ENCODE assay signal across 8 cellular contexts in the genomic region with DNA sequence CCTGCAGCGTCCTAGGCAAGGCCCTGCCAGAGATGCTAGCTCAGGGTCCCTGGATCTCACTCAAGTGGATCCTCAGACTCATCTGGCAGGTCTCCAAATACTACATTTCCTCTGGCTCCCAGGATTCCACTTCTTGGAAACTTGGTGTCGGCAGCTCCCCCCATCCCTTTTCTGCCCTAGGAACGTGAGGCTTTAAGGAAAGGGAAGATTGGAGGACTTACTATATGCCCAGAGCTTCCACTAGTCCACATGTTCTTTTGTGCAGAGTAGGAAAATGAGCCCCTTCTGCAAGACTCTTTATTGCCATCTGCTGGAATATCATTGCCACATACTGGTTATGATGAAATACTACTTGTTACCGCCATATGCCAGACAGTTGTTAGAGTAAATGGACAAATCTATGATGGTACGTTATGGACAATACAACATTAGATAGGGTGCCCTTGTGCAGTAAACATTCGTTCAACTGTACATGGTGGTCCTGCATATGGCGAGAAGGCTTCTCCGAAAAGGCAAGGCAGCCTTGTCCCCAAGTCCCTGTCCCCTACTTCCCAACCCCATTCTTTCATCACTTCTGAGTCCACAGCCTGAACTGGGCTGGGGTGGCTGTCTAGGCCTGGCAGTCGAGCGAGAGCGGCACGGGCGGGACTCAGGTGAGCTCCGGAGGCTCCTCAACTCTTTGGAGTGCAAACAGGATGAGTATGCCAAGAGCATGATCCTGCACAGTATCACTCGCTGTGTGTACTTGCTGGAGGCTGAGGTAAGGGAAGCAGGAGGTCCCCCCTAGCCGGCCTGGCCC. TPM values are rescaled to one million over a fixed set of nuclear protein-coding genes. Genes with fewer than 3 reads are reported as not detected.
A peak's percentile ranks its signal among the peaks of the same experiment; 100 is the strongest.
DNase-seq lines count a peak whose midpoint lies in the region; ATAC-seq and TF ChIP-seq lines count a peak whose summit lies in the region.

No MANE protein-coding gene starts in this region.

- CTCF ChIA-PET in AG04450 (lab: Charles Lee) = interaction anchor here (0.6 to 7.6 kb wide), 35 partner anchors 10 to 357 kb away, joined by 3 to 143 read pairs (median 6); no protein-coding TSS in a partner anchor

- peaks cover 22% of the 10 kb centered on the region for H3K4me1 ChIP-seq in mucosa of descending colon (ENCODE audit: low read depth)

- no peaks in the 10 kb centered on the region for H3K36me3 ChIP-seq in mucosa of descending colon (ENCODE audit: low read depth)

- ATAC-seq in SK-N-SH treated with all-trans-retinoic acid at 6 μM for 48 hours (peak; percentile 92), mucosa of descending colon (peak; percentile 76), HG03280 (IDR thresholded peaks at IDR 0.05; ENCODE audit: unreplicated experiment) (no peak)

- H3K4me3 ChIP-seq in AG04450 (ENCODE audit: low read depth, low read length) (no peak overlapping the region), dorsolateral prefrontal cortex (no peak overlapping the region), mucosa of descending colon (no peak overlapping the region)

- POLR2A ChIA-PET in AG04450 (lab: Yijun Ruan, JAX) = interaction anchor here (0.6 kb wide), 2 partner anchors 130 to 247 kb away, joined by 3 to 6 read pairs; no protein-coding TSS in a partner anchor

- peak; percentile 91 for TF ChIP-seq CTCF in AG04450 (IDR thresholded peaks at IDR 0.05; ENCODE audit: low read depth, low read length)
- peak; percentile 65 for TF ChIP-seq CTCF in GM12874 (IDR thresholded peaks at IDR 0.05; ENCODE audit: insufficient read depth, low read depth, low read length)
- TF ChIP-seq CTCF in dorsolateral prefrontal cortex (IDR thresholded peaks at IDR 0.05 in 54 of 56, conservative IDR thresholded peaks at IDR 0.05 in 2 of 56; ENCODE audit: low read depth in 1 of 56, partially characterized antibody in 56 of 56) = peak; percentile 73 to 98 (median 95)
- TF ChIP-seq CTCF in mucosa of descending colon (IDR thresholded peaks at IDR 0.05) = peak; percentile 83

- H3K27ac ChIP-seq in AG04450 (ENCODE audit: low read depth, low read length) (no peak overlapping the region), dorsolateral prefrontal cortex (peak overlapping the region in 10 of 59 donors; percentile 11 to 100 (median 34))

- DNase-seq in AG04450 (ENCODE audit: low read depth, low spot score) (peak; percentile 77), NCI-H146 (lab: John Stamatoyannopoulos, UW) (peak; percentile 70), dorsolateral prefrontal cortex (peak in 1 of 10 donors; percentile 9), mucosa of descending colon (peak in 1 of 3 donors; percentile 37)
- DNase-seq in stimulated activated CD4-positive, alpha-beta T cell treated with anti-CD3 and anti-CD28 coated beads, Interleukin-1b, Interleukin-23, amount 100 ng/mL, for 48 hours = no peak

- intact Hi-C loops in dorsolateral prefrontal cortex (cut with DNase I) (loop anchor here (1.0 to 10.0 kb wide), 7 partner anchors 155 to 443 kb away; a partner anchor contains a TSS), mucosa of descending colon (cut with DNase I, micrococcal nuclease) (loop anchor here (2.0 to 5.0 kb wide), 4 partner anchors 50 to 215 kb away; a partner anchor contains a TSS)

- H3K9me3 ChIP-seq in AG04450 (ENCODE audit: control insufficient read depth, insufficient read depth, low read length) (no peaks in the 10 kb centered on the region), mucosa of descending colon (no peaks in the 10 kb centered on the region)

- H3K27me3 ChIP-seq in AG04450 (ENCODE audit: control insufficient read depth, insufficient read depth, low read length) = peaks cover 4% of the 10 kb centered on the region
- H3K27me3 ChIP-seq in dorsolateral prefrontal cortex = no peaks in the 10 kb centered on the region

TF ChIP-seq in SK-N-SH treated with all-trans-retinoic acid at 6 μM for 48 hours, 23 proteins besides CTCF, POLR2A, EP300 and RAD21:
- TF ChIP-seq RARB (CRISPR knock-in tag; IDR thresholded peaks at IDR 0.05) (no peak), TCF4 (CRISPR knock-in tag; IDR thresholded peaks at IDR 0.05; ENCODE audit: borderline replicate concordance) (no peak), CSDC2 (CRISPR knock-in tag; IDR thresholded peaks at IDR 0.05) (no peak), ZFP30 (CRISPR knock-in tag; IDR thresholded peaks at IDR 0.05) (no peak), ESRRG (CRISPR knock-in tag; IDR thresholded peaks at IDR 0.05) (no peak), PPARA (CRISPR knock-in tag; IDR thresholded peaks at IDR 0.05; ENCODE audit: borderline replicate concordance) (no peak), BACH2 (CRISPR knock-in tag; IDR thresholded peaks at IDR 0.05; ENCODE audit: borderline replicate concordance) (no peak), ISL1 (CRISPR knock-in tag; IDR thresholded peaks at IDR 0.05) (no peak), TOX (CRISPR knock-in tag; IDR thresholded peaks at IDR 0.05; ENCODE audit: borderline replicate concordance) (no peak), ZFP3 (CRISPR knock-in tag; IDR thresholded peaks at IDR 0.05) (no peak)
- TF ChIP-seq, protein P1, sequence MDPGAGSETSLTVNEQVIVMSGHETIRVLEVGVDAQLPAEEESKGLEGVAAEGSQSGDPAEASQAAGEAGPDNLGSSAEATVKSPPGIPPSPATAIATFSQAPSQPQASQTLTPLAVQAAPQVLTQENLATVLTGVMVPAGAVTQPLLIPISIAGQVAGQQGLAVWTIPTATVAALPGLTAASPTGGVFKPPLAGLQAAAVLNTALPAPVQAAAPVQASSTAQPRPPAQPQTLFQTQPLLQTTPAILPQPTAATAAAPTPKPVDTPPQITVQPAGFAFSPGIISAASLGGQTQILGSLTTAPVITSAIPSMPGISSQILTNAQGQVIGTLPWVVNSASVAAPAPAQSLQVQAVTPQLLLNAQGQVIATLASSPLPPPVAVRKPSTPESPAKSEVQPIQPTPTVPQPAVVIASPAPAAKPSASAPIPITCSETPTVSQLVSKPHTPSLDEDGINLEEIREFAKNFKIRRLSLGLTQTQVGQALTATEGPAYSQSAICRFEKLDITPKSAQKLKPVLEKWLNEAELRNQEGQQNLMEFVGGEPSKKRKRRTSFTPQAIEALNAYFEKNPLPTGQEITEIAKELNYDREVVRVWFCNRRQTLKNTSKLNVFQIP (CRISPR knock-in tag; IDR thresholded peaks at IDR 0.05; ENCODE audit: borderline replicate concordance, low read depth) = no peak
- TF ChIP-seq, protein P2, sequence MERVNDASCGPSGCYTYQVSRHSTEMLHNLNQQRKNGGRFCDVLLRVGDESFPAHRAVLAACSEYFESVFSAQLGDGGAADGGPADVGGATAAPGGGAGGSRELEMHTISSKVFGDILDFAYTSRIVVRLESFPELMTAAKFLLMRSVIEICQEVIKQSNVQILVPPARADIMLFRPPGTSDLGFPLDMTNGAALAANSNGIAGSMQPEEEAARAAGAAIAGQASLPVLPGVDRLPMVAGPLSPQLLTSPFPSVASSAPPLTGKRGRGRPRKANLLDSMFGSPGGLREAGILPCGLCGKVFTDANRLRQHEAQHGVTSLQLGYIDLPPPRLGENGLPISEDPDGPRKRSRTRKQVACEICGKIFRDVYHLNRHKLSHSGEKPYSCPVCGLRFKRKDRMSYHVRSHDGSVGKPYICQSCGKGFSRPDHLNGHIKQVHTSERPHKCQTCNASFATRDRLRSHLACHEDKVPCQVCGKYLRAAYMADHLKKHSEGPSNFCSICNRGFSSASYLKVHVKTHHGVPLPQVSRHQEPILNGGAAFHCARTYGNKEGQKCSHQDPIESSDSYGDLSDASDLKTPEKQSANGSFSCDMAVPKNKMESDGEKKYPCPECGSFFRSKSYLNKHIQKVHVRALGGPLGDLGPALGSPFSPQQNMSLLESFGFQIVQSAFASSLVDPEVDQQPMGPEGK (CRISPR knock-in tag; IDR thresholded peaks at IDR 0.05; ENCODE audit: borderline replicate concordance) = no peak
- TF ChIP-seq, protein P3, sequence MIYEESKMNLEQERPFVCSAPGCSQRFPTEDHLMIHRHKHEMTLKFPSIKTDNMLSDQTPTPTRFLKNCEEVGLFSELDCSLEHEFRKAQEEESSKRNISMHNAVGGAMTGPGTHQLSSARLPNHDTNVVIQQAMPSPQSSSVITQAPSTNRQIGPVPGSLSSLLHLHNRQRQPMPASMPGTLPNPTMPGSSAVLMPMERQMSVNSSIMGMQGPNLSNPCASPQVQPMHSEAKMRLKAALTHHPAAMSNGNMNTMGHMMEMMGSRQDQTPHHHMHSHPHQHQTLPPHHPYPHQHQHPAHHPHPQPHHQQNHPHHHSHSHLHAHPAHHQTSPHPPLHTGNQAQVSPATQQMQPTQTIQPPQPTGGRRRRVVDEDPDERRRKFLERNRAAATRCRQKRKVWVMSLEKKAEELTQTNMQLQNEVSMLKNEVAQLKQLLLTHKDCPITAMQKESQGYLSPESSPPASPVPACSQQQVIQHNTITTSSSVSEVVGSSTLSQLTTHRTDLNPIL (CRISPR knock-in tag; IDR thresholded peaks at IDR 0.05; ENCODE audit: low read depth) = no peak

RNA-seq across cellular contexts. Expression of a gene that starts 0.8 kb away (rescaled TPM):
- 0.53 and 0.58 TPM in 2 replicates for polyA plus RNA-seq in AG04450 (2011; rRNA removed)
- polyA minus RNA-seq in AG04450 (2011; rRNA and poly(A)+ RNA removed) = 0.83 and 1.00 TPM in 2 replicates
- 1 to 10 TPM in 101 of 120 experiments, under 1 TPM in 19; 0.41 to 7.1 (median 1.6) TPM for total RNA-seq in dorsolateral prefrontal cortex
- under 1 TPM; 0.31 to 0.55 (median 0.44) TPM for total RNA-seq in mucosa of descending colon

RNA-seq across cellular contexts. Expression of a gene that starts 38.8 kb away (rescaled TPM):
- not detected in 2 replicates for polyA plus RNA-seq in AG04450 (2011; rRNA removed)
- not detected in 2 replicates for polyA minus RNA-seq in AG04450 (2011; rRNA and poly(A)+ RNA removed)
- total RNA-seq in dorsolateral prefrontal cortex = 1 to 10 TPM in 10 of 120 experiments, not detected in 110; 1.3 to 3.1 (median 1.7) TPM
- total RNA-seq in mucosa of descending colon = not detected

RNA-seq across cellular contexts. Expression of a gene that starts 43.2 kb away (rescaled TPM):
- polyA plus RNA-seq in AG04450 (2011; rRNA removed) = not detected in 2 replicates
- polyA minus RNA-seq in AG04450 (2011; rRNA and poly(A)+ RNA removed) = not detected in 2 replicates
- total RNA-seq in dorsolateral prefrontal cortex (1 to 10 TPM in 33 of 120 experiments, under 1 TPM in 7, not detected in 80; 0.79 to 6.0 (median 1.9) TPM), mucosa of descending colon (not detected)

RNA-seq across cellular contexts. Expression of a gene that starts 48.9 kb away (rescaled TPM):
- 6.9 and 7.6 TPM in 2 replicates for polyA plus RNA-seq in AG04450 (2011; rRNA removed)
- 3.3 and 4.0 TPM in 2 replicates for polyA minus RNA-seq in AG04450 (2011; rRNA and poly(A)+ RNA removed)
- total RNA-seq in dorsolateral prefrontal cortex (100 to 1,000 TPM in 9 of 120 experiments, 10 to 100 TPM in 111; 12.0 to 124 (median 62.9) TPM), mucosa of descending colon (100 to 1,000 TPM in 2 of 3 donors, 10 to 100 TPM in 1; 22.1 to 174 (median 150) TPM)

RNA-seq across cellular contexts. Expression of a gene that starts 59.5 kb away (rescaled TPM):
- polyA plus RNA-seq in AG04450 (2011; rRNA removed) = not detected in 2 replicates
- polyA minus RNA-seq in AG04450 (2011; rRNA and poly(A)+ RNA removed) = not detected in 2 replicates
- total RNA-seq in dorsolateral prefrontal cortex = 1 to 10 TPM in 3 of 120 experiments, not detected in 117; 1.2 to 1.6 (median 1.3) TPM
- not detected for total RNA-seq in mucosa of descending colon
